Comparison of ENCODE assay signal across 9 cellular contexts in genomic region chr17:72587773-72588511, GRCh38.
DNase-seq lines count a peak whose midpoint lies in the region; ATAC-seq, FAIRE-seq and TF ChIP-seq lines count a peak whose summit lies in the region.
"Had no signal": no experiment of that assay in that cellular context is flagged by ENCODE, and none has a peak within 500 bp of the region (broad histone marks: within the 10 kb centered on the region; RNA-seq: fewer than 3 reads in every experiment).

No MANE protein-coding gene starts in this region.

- no peak overlapping the region for H4K91ac ChIP-seq in H1 (replicated peaks; ENCODE audit: insufficient read length, low read length)

- CTCF ChIA-PET in H1 (lab: Charles Lee; ENCODE audit: partially characterized antibody): interaction anchor here (0.8 to 3.3 kb wide), 8 partner anchors 9 to 1411 kb away, joined by 3 to 17 read pairs (median 4); no protein-coding TSS in a partner anchor

- DNase-seq in cardiac muscle cell (ENCODE audit: low read depth in 1 of 2, low spot score in 1 of 2) (peak in 1 of 2 donors; percentile 57), left cardiac atrium (no peak), OCI-M1 (lab: John Stamatoyannopoulos, UW) (peak; percentile 46), H1 (ENCODE audit: low read depth in 1 of 2, low spot score in 2 of 2) (no peak), upper lobe of left lung (no peak), ureter (ENCODE audit: low spot score) (no peak), GM13977 (ENCODE audit: low spot score) (no peak)
- DNase-seq: aorta had no signal

- H3K27ac ChIP-seq in cardiac muscle cell: no peak overlapping the region
- H3K27ac ChIP-seq in H1 (ENCODE audit: low read depth, low read length): no peak overlapping the region
- peak overlapping the region; percentile 14 to 70 (median 45) for H3K27ac ChIP-seq in upper lobe of left lung

- FAIRE-seq in H1 (lab: Jason Lieb, UNC): no peak

- H4K8ac ChIP-seq in H1 (ENCODE audit: extremely low read depth, insufficient read depth, low read length): no peak overlapping the region

- no peak overlapping the region for H2BK12ac ChIP-seq in H1 (ENCODE audit: low read depth, low read length)

- H3K18ac ChIP-seq in H1 (ENCODE audit: extremely low read depth, low read length): peak overlapping the region; percentile 19; the same call in 1 of the 2 replicates

- peak overlapping the region; percentile 15 for H3K4ac ChIP-seq in H1 (replicated peaks; ENCODE audit: insufficient read length, low read depth, low read length)

- no peak overlapping the region for H3K14ac ChIP-seq in H1 (ENCODE audit: insufficient read length)

- TF ChIP-seq CTCF in cardiac muscle cell (IDR thresholded peaks at IDR 0.05; ENCODE audit: low read depth, low read length) (peak; percentile 26), H1 (IDR thresholded peaks at IDR 0.05; ENCODE audit: control extremely low read depth in 1 of 3, insufficient read depth in 1 of 3, low read depth in 1 of 3, low read length in 3 of 3) (no peak), upper lobe of left lung (IDR thresholded peaks at IDR 0.05) (peak in 2 of 6 experiments; percentile 8 to 14), GM13977 (IDR thresholded peaks at IDR 0.05; ENCODE audit: extremely low read depth, insufficient read depth, missing control alignments) (no peak)

- ATAC-seq in left cardiac atrium: no peak
- ATAC-seq in upper lobe of left lung (ENCODE audit: low FRiP score in 2 of 2): peak in 1 of 2 donors; percentile 63
- no peak for ATAC-seq in GM18907 (IDR thresholded peaks at IDR 0.05; ENCODE audit: unreplicated experiment)

- no peak overlapping the region for H3K9ac ChIP-seq in H1 (replicated peaks in 1 of 4; ENCODE audit: extremely low read depth in 1 of 4, low read depth in 3 of 4, low read length in 3 of 4)

- H2AK5ac ChIP-seq in H1 (ENCODE audit: low read depth, low read length): no peak overlapping the region

- 68% methylated on average over 11 of the region's 11 CpGs; no CpG with 5 or more reads in 1 of the 2 experiments for WGBS in H1 (ENCODE audit: extremely low coverage in 1 of 2, insufficient coverage in 1 of 2, insufficient read length in 1 of 2, insufficient replicate concordance in 2 of 2, low coverage in 1 of 2, low lambda C conversion rate in 2 of 2, missing lambda C conversion rate in 1 of 2), 2 experiments
- 16 to 17% methylated on average over 11 of the region's 11 CpGs for WGBS in upper lobe of left lung, 2 donors

- TF ChIP-seq POLR2A in H1 (IDR thresholded peaks at IDR 0.05; ENCODE audit: control extremely low read depth in 1 of 2, low read depth in 2 of 2, low read length in 2 of 2) (no peak), upper lobe of left lung (IDR thresholded peaks at IDR 0.05) (no peak)

- no peak overlapping the region for H2AFZ ChIP-seq in H1 (ENCODE audit: low read length)

- H3K79me2 ChIP-seq in H1 (ENCODE audit: control insufficient read depth in 1 of 2, insufficient read depth in 2 of 2, low read length in 2 of 2): no peaks in the 10 kb centered on the region

- H2BK20ac ChIP-seq in H1 (ENCODE audit: low read length): no peak overlapping the region

- no peak overlapping the region for H3K23ac ChIP-seq in H1 (ENCODE audit: insufficient read length)

- no peaks in the 10 kb centered on the region for H3K9me3 ChIP-seq in cardiac muscle cell (ENCODE audit: low read depth)
- no peaks in the 10 kb centered on the region; a peak in 1 of 4 replicates for H3K9me3 ChIP-seq in H1 (ENCODE audit: insufficient read depth in 2 of 2, low read depth in 1 of 2, low read length in 1 of 2)
- H3K9me3 ChIP-seq in upper lobe of left lung: no peaks in the 10 kb centered on the region

- intact Hi-C loops in left cardiac atrium (cut with DNase I): no loop called here

- peaks cover 0 to 3% of the 10 kb centered on the region in 2 experiments for H4K20me1 ChIP-seq in H1 (replicated peaks in 1 of 2; ENCODE audit: control insufficient read depth in 1 of 2, insufficient read depth in 2 of 2, low read length in 2 of 2)

- H2BK120ac ChIP-seq in H1 (replicated peaks; ENCODE audit: low read depth, low read length): no peak overlapping the region

- no peaks in the 10 kb centered on the region for H3K79me1 ChIP-seq in H1 (ENCODE audit: low read depth, low read length)

- POLR2A ChIA-PET in H1 (lab: Charles Lee; ENCODE audit: partially characterized antibody): interaction anchor here (1.0 to 2.1 kb wide), 4 partner anchors 12 to 41 kb away, joined by 3 to 5 read pairs (median 4); no protein-coding TSS in a partner anchor

- no peak for TF ChIP-seq RAD21 in H1 (IDR thresholded peaks at IDR 0.05 in 1 of 2, conservative IDR thresholded peaks at IDR 0.05 in 1 of 2; ENCODE audit: low read depth in 2 of 2, low read length in 2 of 2)

- H3K4me1 ChIP-seq in cardiac muscle cell (ENCODE audit: low read depth) (no peaks in the 10 kb centered on the region), H1 (replicated peaks in 1 of 4; ENCODE audit: control insufficient read depth in 3 of 4, insufficient read depth in 4 of 4, low read length in 3 of 4) (peaks cover 9 to 22% (median 11%) of the 10 kb centered on the region in 4 experiments), upper lobe of left lung (peaks cover 9 to 33% (median 22%) of the 10 kb centered on the region in 4 donors)

- peaks cover 19% of the 10 kb centered on the region for H3K27me3 ChIP-seq in cardiac muscle cell
- H3K27me3 ChIP-seq in H1 (replicated peaks in 1 of 4; ENCODE audit: control insufficient read depth in 3 of 4, extremely low read depth in 1 of 4, insufficient read depth in 3 of 4, low read length in 3 of 4): peaks cover 8 to 29% (median 22%) of the 10 kb centered on the region in 4 experiments
- peaks cover 0 to 15% (median 4%) of the 10 kb centered on the region in 4 donors for H3K27me3 ChIP-seq in upper lobe of left lung

- no peak for TF ChIP-seq EP300 in H1 (IDR thresholded peaks at IDR 0.05; ENCODE audit: borderline replicate concordance in 1 of 2, low read depth in 2 of 2, low read length in 2 of 2)
- TF ChIP-seq EP300 in upper lobe of left lung (IDR thresholded peaks at IDR 0.05): no peak

- H2BK15ac ChIP-seq in H1 (ENCODE audit: low read length): 0 out of 2 replicates have a peak overlapping the region, but pooled peaks have one; percentile 14

- H3K56ac ChIP-seq in H1 (replicated peaks; ENCODE audit: insufficient read length, low read depth, low read length): no peak overlapping the region

- peaks cover 13% of the 10 kb centered on the region; the same call in 1 of the 2 replicates for H3K23me2 ChIP-seq in H1 (ENCODE audit: low read depth, low read length)

- H3K36me3 ChIP-seq in cardiac muscle cell (no peaks in the 10 kb centered on the region), H1 (ENCODE audit: control insufficient read depth in 2 of 4, insufficient read depth in 4 of 4, low read length in 3 of 4) (no peaks in the 10 kb centered on the region), upper lobe of left lung (no peaks in the 10 kb centered on the region)

- H2BK5ac ChIP-seq in H1 (ENCODE audit: low read depth, low read length): no peak overlapping the region

- no peak overlapping the region; a peak in 1 of 4 replicates for H3K4me2 ChIP-seq in H1 (ENCODE audit: insufficient read depth in 1 of 2, low read depth in 2 of 2, low read length in 2 of 2)

- in situ Hi-C loops in GM13977 (cut with MboI; ENCODE audit: low pct_unique_long_range_greater_than_20kb, low sequenced_read_pairs, unreplicated experiment): no loop called here

- H3K4me3 ChIP-seq in cardiac muscle cell: no peak overlapping the region
- H3K4me3 ChIP-seq in H1 (ENCODE audit: extremely low read depth in 1 of 4, insufficient read depth in 2 of 4, low read depth in 3 of 4, low read length in 4 of 4): no peak overlapping the region
- peak overlapping the region in 1 of 4 donors; percentile 22 for H3K4me3 ChIP-seq in upper lobe of left lung

- no peak overlapping the region for H4K5ac ChIP-seq in H1 (ENCODE audit: insufficient read length, low read depth, low read length)

TF ChIP-seq in H1, 55 proteins besides CTCF, POLR2A, EP300 and RAD21 (continues in another document):
- TF ChIP-seq BCL11A (IDR thresholded peaks at IDR 0.05; ENCODE audit: low read depth in 2 of 2, low read length in 2 of 2): no peak

Comparison
In these comparisons a context has a peak if more than half of its experiments do, and no peak if none do; other contexts are left out.
1. H3K27ac ChIP-seq: peak in upper lobe of left lung (4 of 4); none in cardiac muscle cell (single experiment) and H1 (single experiment).